13 cellular contexts compared by ENCODE assay signal in the genomic region with DNA sequence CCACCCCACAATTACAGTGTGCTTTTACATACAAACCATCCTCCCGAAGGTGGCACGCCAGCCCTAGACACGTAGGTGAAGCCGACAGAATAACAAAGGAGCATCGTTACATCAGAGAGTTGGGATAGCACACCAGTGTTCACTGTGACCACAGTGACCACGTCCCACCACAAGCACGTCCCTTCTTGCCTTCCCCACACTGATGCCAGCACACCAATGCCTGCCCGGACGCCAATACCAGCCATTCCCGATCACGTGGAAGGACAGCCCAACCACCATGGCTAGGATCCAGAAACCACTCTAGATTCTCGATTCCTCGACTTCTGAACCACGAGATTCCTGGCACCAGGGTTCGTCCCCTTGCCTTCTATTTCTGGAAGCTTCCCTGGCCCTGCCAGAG. TPM values are rescaled to one million over a fixed set of nuclear protein-coding genes. Genes with fewer than 3 reads are reported as not detected.
DNase-seq lines count a peak whose midpoint lies in the region; TF ChIP-seq lines count a peak whose summit lies in the region.
"Had no signal": no experiment of that assay in that cellular context is flagged by ENCODE, and none has a peak within 500 bp of the region (broad histone marks: within the 10 kb centered on the region; RNA-seq: fewer than 3 reads in every experiment).

No MANE protein-coding gene starts in this region.

- H3K27me3 Mint-ChIP-seq in activated CD4-positive, alpha-beta T cell treated with anti-CD3 and anti-CD28 coated beads, Interleukin-2, amount 10 ng/mL, durations not matched to agents 7 days and 5 days = no peaks in the 10 kb centered on the region
- H3K27me3 Mint-ChIP-seq in dendritic cell treated with granulocyte-macrophage colony-stimulating factor and Interleukin-4, amounts not matched to agents 40 ng/mL and 50 ng/mL, for 4 days = no peaks in the 10 kb centered on the region
- H3K27me3 Mint-ChIP-seq in progenitor cell of endocrine pancreas = no peaks in the 10 kb centered on the region

- no peak overlapping the region for H3K4me3 Mint-ChIP-seq in activated CD4-positive, alpha-beta T cell treated with anti-CD3 and anti-CD28 coated beads, Interleukin-2, amount 10 ng/mL, durations not matched to agents 7 days and 5 days
- H3K4me3 Mint-ChIP-seq in dendritic cell treated with granulocyte-macrophage colony-stimulating factor and Interleukin-4, amounts not matched to agents 40 ng/mL and 50 ng/mL, for 4 days = no peak overlapping the region
- H3K4me3 Mint-ChIP-seq in progenitor cell of endocrine pancreas (ENCODE audit: low read depth) = no peak overlapping the region

- intact Hi-C loops in dendritic cell treated with granulocyte-macrophage colony-stimulating factor and Interleukin-4, amounts not matched to agents 40 ng/mL and 50 ng/mL, for 4 days (cut with micrococcal nuclease) = no loop called here

- CTCF ChIA-PET in activated CD4-positive, alpha-beta T cell treated with anti-CD3 and anti-CD28 coated beads, Interleukin-2, amount 10 ng/mL, durations not matched to agents 7 days and 5 days (lab: Charles Lee) = interaction anchor here (0.6 to 2.3 kb wide), 4 partner anchors 17 to 667 kb away, joined by 3 to 6 read pairs (median 5); no protein-coding TSS in a partner anchor

- peaks cover 11% of the 10 kb centered on the region for H3K4me1 Mint-ChIP-seq in activated CD4-positive, alpha-beta T cell treated with anti-CD3 and anti-CD28 coated beads, Interleukin-2, amount 10 ng/mL, durations not matched to agents 7 days and 5 days
- H3K4me1 Mint-ChIP-seq in dendritic cell treated with granulocyte-macrophage colony-stimulating factor and Interleukin-4, amounts not matched to agents 40 ng/mL and 50 ng/mL, for 4 days (ENCODE audit: low read depth) = no peaks in the 10 kb centered on the region
- no peaks in the 10 kb centered on the region for H3K4me1 Mint-ChIP-seq in progenitor cell of endocrine pancreas (ENCODE audit: low read depth)

- H3K36me3 Mint-ChIP-seq in activated CD4-positive, alpha-beta T cell treated with anti-CD3 and anti-CD28 coated beads, Interleukin-2, amount 10 ng/mL, durations not matched to agents 7 days and 5 days (ENCODE audit: low read depth) = peaks cover 81% of the 10 kb centered on the region
- peaks cover 81% of the 10 kb centered on the region for H3K36me3 Mint-ChIP-seq in dendritic cell treated with granulocyte-macrophage colony-stimulating factor and Interleukin-4, amounts not matched to agents 40 ng/mL and 50 ng/mL, for 4 days (ENCODE audit: low read depth)
- peaks cover 26% of the 10 kb centered on the region for H3K36me3 Mint-ChIP-seq in progenitor cell of endocrine pancreas (ENCODE audit: insufficient read depth)

- POLR2A ChIA-PET in activated CD4-positive, alpha-beta T cell treated with anti-CD3 and anti-CD28 coated beads, Interleukin-2, amount 10 ng/mL, durations not matched to agents 7 days and 5 days (lab: Charles Lee) = no interaction called here

- TF ChIP-seq CTCF in progenitor cell of endocrine pancreas (IDR thresholded peaks at IDR 0.05; ENCODE audit: unreplicated experiment) = no peak

- no peak for DNase-seq in activated CD4-positive, alpha-beta T cell treated with anti-CD3 and anti-CD28 coated beads, Interleukin-2, amount 10 ng/mL, durations not matched to agents 7 days and 5 days
- no peak for DNase-seq in activated CD4-positive, alpha-beta T cell treated with anti-CD3 and anti-CD28 coated beads, Interleukin-2, amount 50 U/mL, for 4 hours
- DNase-seq in RPMI7951 (ENCODE audit: low read depth) (peak; percentile 41), progenitor cell of endocrine pancreas (ENCODE audit: low spot score, unreplicated experiment) (no peak), NCI-H510A (lab: John Stamatoyannopoulos, UW) (no peak), SW 1271 (lab: John Stamatoyannopoulos, UW) (no peak)
- no peak for DNase-seq in activated effector memory CD4-positive, alpha-beta T cell treated with anti-CD3 and anti-CD28 coated beads, Interleukin-2, amount 50 U/mL, for 16 hours
- DNase-seq: activated T-cell treated with anti-CD3 and anti-CD28 coated beads, Interleukin-2, amount 50 U/mL, for 48 hours; Caco-2; kidney glomerular epithelial cell; NCI-H446 had no signal

- peak overlapping the region; percentile 43 for H3K27ac Mint-ChIP-seq in activated CD4-positive, alpha-beta T cell treated with anti-CD3 and anti-CD28 coated beads, Interleukin-2, amount 10 ng/mL, durations not matched to agents 7 days and 5 days
- peak overlapping the region; percentile 37 for H3K27ac Mint-ChIP-seq in dendritic cell treated with granulocyte-macrophage colony-stimulating factor and Interleukin-4, amounts not matched to agents 40 ng/mL and 50 ng/mL, for 4 days
- H3K27ac Mint-ChIP-seq in progenitor cell of endocrine pancreas = peak overlapping the region; percentile 76

- no peaks in the 10 kb centered on the region for H3K9me3 Mint-ChIP-seq in activated CD4-positive, alpha-beta T cell treated with anti-CD3 and anti-CD28 coated beads, Interleukin-2, amount 10 ng/mL, durations not matched to agents 7 days and 5 days
- no peaks in the 10 kb centered on the region for H3K9me3 Mint-ChIP-seq in dendritic cell treated with granulocyte-macrophage colony-stimulating factor and Interleukin-4, amounts not matched to agents 40 ng/mL and 50 ng/mL, for 4 days
- no peaks in the 10 kb centered on the region for H3K9me3 Mint-ChIP-seq in progenitor cell of endocrine pancreas (ENCODE audit: low read depth)

RNA-seq across cellular contexts. Expression of a gene that starts 48.0 kb away (rescaled TPM):
- 10 to 100 TPM; 32.7 to 33.0 TPM for total RNA-seq in activated CD4-positive, alpha-beta T cell treated with anti-CD3 and anti-CD28 coated beads, Interleukin-2, amount 10 ng/mL, durations not matched to agents 7 days and 5 days
- total RNA-seq in RPMI7951 (2014; rRNA removed; shearing (Covaris generic)) = 16.7 and 18.6 TPM in 2 replicates
- total RNA-seq in progenitor cell of endocrine pancreas = 0.31 and 0.87 TPM in 2 replicates
- total RNA-seq: SJSA1 had no signal
